8 cellular contexts compared by ENCODE assay signal in genomic region chr2:233250985-233251305, GRCh38. TPM values are rescaled to one million over a fixed set of nuclear protein-coding genes. Genes with fewer than 3 reads are reported as not detected.
DNase-seq lines count a peak whose midpoint lies in the region; ATAC-seq and TF ChIP-seq lines count a peak whose summit lies in the region.

No MANE protein-coding gene starts in this region.

- H3K9me3 Mint-ChIP-seq in activated T-helper 1 cell treated with anti-CD3 and anti-CD28 coated beads, Interleukin-12 subunit alpha, Interleukin-12 subunit beta, Interleukin-2, Interleukin-4 antibody, amounts not matched to agents 30 ng/mL and 10 ng/mL and 1 ng/mL, durations not matched to agents 14 hours and 24 hours and 36 hours, result no peaks in the 10 kb centered on the region
- H3K9me3 Mint-ChIP-seq in memory B cell, result no peaks in the 10 kb centered on the region

- peak overlapping the region; percentile 39 for H3K4me3 ChIP-seq in AG04449 (ENCODE audit: low read depth, low read length)

- ATAC-seq in GM21825 (IDR thresholded peaks at IDR 0.05; ENCODE audit: unreplicated experiment), result peak; percentile 11
- no peak for ATAC-seq in memory B cell (ENCODE audit: low read depth)
- no peak for ATAC-seq in HG03196 (IDR thresholded peaks at IDR 0.05; ENCODE audit: unreplicated experiment)

- peak overlapping the region; percentile 93 for H3K4me3 Mint-ChIP-seq in activated T-helper 1 cell treated with anti-CD3 and anti-CD28 coated beads, Interleukin-12 subunit alpha, Interleukin-12 subunit beta, Interleukin-2, Interleukin-4 antibody, amounts not matched to agents 30 ng/mL and 10 ng/mL and 1 ng/mL, durations not matched to agents 14 hours and 24 hours and 36 hours
- H3K4me3 Mint-ChIP-seq in memory B cell, result peak overlapping the region; percentile 87

- CTCF ChIA-PET in AG04449 (lab: Yijun Ruan, JAX), result interaction anchor here (0.7 to 5.5 kb wide), 32 partner anchors 11 to 682 kb away, joined by 3 to 92 read pairs (median 5); no protein-coding TSS in a partner anchor

- POLR2A ChIA-PET in AG04449 (lab: Yijun Ruan, JAX), result interaction anchor here (0.6 to 1.1 kb wide), 2 partner anchors 11 to 271 kb away, joined by 3 read pairs; no protein-coding TSS in a partner anchor

- no peaks in the 10 kb centered on the region for H3K27me3 Mint-ChIP-seq in activated T-helper 1 cell treated with anti-CD3 and anti-CD28 coated beads, Interleukin-12 subunit alpha, Interleukin-12 subunit beta, Interleukin-2, Interleukin-4 antibody, amounts not matched to agents 30 ng/mL and 10 ng/mL and 1 ng/mL, durations not matched to agents 14 hours and 24 hours and 36 hours (ENCODE audit: insufficient read depth)
- no peaks in the 10 kb centered on the region for H3K27me3 Mint-ChIP-seq in memory B cell

- peak overlapping the region; percentile 94 for H3K27ac Mint-ChIP-seq in activated T-helper 1 cell treated with anti-CD3 and anti-CD28 coated beads, Interleukin-12 subunit alpha, Interleukin-12 subunit beta, Interleukin-2, Interleukin-4 antibody, amounts not matched to agents 30 ng/mL and 10 ng/mL and 1 ng/mL, durations not matched to agents 14 hours and 24 hours and 36 hours
- peak overlapping the region; percentile 91 for H3K27ac Mint-ChIP-seq in memory B cell

- peaks cover 19% of the 10 kb centered on the region for H3K36me3 Mint-ChIP-seq in activated T-helper 1 cell treated with anti-CD3 and anti-CD28 coated beads, Interleukin-12 subunit alpha, Interleukin-12 subunit beta, Interleukin-2, Interleukin-4 antibody, amounts not matched to agents 30 ng/mL and 10 ng/mL and 1 ng/mL, durations not matched to agents 14 hours and 24 hours and 36 hours (ENCODE audit: low read depth)
- peaks cover 2% of the 10 kb centered on the region for H3K36me3 Mint-ChIP-seq in memory B cell

- no peak for TF ChIP-seq CTCF in AG04449 (IDR thresholded peaks at IDR 0.05; ENCODE audit: insufficient read depth, low read length, missing control alignments)

- H3K4me1 Mint-ChIP-seq in activated T-helper 1 cell treated with anti-CD3 and anti-CD28 coated beads, Interleukin-12 subunit alpha, Interleukin-12 subunit beta, Interleukin-2, Interleukin-4 antibody, amounts not matched to agents 30 ng/mL and 10 ng/mL and 1 ng/mL, durations not matched to agents 14 hours and 24 hours and 36 hours (ENCODE audit: low read depth), result peaks cover 67% of the 10 kb centered on the region
- peaks cover 30% of the 10 kb centered on the region for H3K4me1 Mint-ChIP-seq in memory B cell

- intact Hi-C loops in activated T-helper 1 cell treated with anti-CD3 and anti-CD28 coated beads, Interleukin-12 subunit alpha, Interleukin-12 subunit beta, Interleukin-2, Interleukin-4 antibody, amounts not matched to agents 30 ng/mL and 10 ng/mL and 1 ng/mL, durations not matched to agents 14 hours and 24 hours and 36 hours (cut with micrococcal nuclease), result loop anchor here (1.0 to 10.0 kb wide), 14 partner anchors 17 to 1469 kb away; partner anchors contain the start of genes EIF4E2, GIGYF2, HJURP and INPP5D

- DNase-seq in AG04449 (ENCODE audit: low read depth, low spot score), result no peak
- no peak for DNase-seq in activated T-helper 1 cell treated with anti-CD3 and anti-CD28 coated beads, Interleukin-12 subunit alpha, Interleukin-12 subunit beta, Interleukin-2, Interleukin-4 antibody, amounts not matched to agents 30 ng/mL and 10 ng/mL and 1 ng/mL, durations not matched to agents 14 hours and 24 hours and 36 hours (ENCODE audit: low spot score)
- DNase-seq in memory B cell (ENCODE audit: low spot score in 2 of 2), result no peak
- DNase-seq in superior temporal gyrus (ENCODE audit: extremely low spot score), result no peak
- no peak for DNase-seq in dedifferentiated amniotic fluid mesenchymal stem cell (ENCODE audit: extremely low spot score)
- DNase-seq in OCI-M2 (lab: John Stamatoyannopoulos, UW; ENCODE audit: unreplicated experiment), result no peak

RNA-seq across cellular contexts. Expression of gene ATG16L1, which starts 0.5 kb away (rescaled TPM):
- 42.4 and 42.7 TPM in 2 replicates for total RNA-seq in activated T-helper 1 cell treated with anti-CD3 and anti-CD28 coated beads, Interleukin-12 subunit alpha, Interleukin-12 subunit beta, Interleukin-2, Interleukin-4 antibody, amounts not matched to agents 30 ng/mL and 10 ng/mL and 1 ng/mL, durations not matched to agents 14 hours and 24 hours and 36 hours

RNA-seq across cellular contexts. Expression of gene SAG, which starts 56.7 kb away (rescaled TPM):
- total RNA-seq in activated T-helper 1 cell treated with anti-CD3 and anti-CD28 coated beads, Interleukin-12 subunit alpha, Interleukin-12 subunit beta, Interleukin-2, Interleukin-4 antibody, amounts not matched to agents 30 ng/mL and 10 ng/mL and 1 ng/mL, durations not matched to agents 14 hours and 24 hours and 36 hours, result 0.08 and 0.32 TPM in 2 replicates
